In genomic region chr2:196607896-196608295, GRCh38 we compare ENCODE assay signal across 9 cellular contexts. TPM values are rescaled to one million over a fixed set of nuclear protein-coding genes. Genes with fewer than 3 reads are reported as not detected.
A peak's percentile ranks its signal among the peaks of the same experiment; 100 is the strongest.
DNase-seq lines count a peak whose midpoint lies in the region; FAIRE-seq and TF ChIP-seq lines count a peak whose summit lies in the region.
"Not testable (repeated sequence)": the region's sequence is repeated elsewhere in the genome, so short reads cannot be mapped to it uniquely, and the experiment has no call there.
"Had no signal": no experiment of that assay in that cellular context is flagged by ENCODE, and none has a peak within 500 bp of the region (broad histone marks: within the 10 kb centered on the region; RNA-seq: fewer than 3 reads in every experiment).

No MANE protein-coding gene starts in this region.

- not testable (repeated sequence) for H3K79me2 ChIP-seq in trophoblast cell (ENCODE audit: control insufficient read depth, insufficient read depth, low read length, poor library complexity)

- H2AK5ac ChIP-seq in trophoblast cell (ENCODE audit: low read length): not testable (repeated sequence)

- not testable (repeated sequence) for H3K79me1 ChIP-seq in trophoblast cell (ENCODE audit: low read length)

- H3K4me2 ChIP-seq in trophoblast cell (ENCODE audit: low read length): not testable (repeated sequence)

- H3K4me3 ChIP-seq in AG10803 (ENCODE audit: low read length); brain microvascular endothelial cell (ENCODE audit: low read depth, low read length); epithelial cell of esophagus (ENCODE audit: low read length); trophoblast cell (ENCODE audit: low read depth, low read length): not testable (repeated sequence)

- TF ChIP-seq CTCF in AG10803 (conservative IDR thresholded peaks at IDR 0.05; ENCODE audit: low read length); brain microvascular endothelial cell (IDR thresholded peaks at IDR 0.05; ENCODE audit: low read depth, low read length, missing control alignments); epithelial cell of esophagus (IDR thresholded peaks at IDR 0.05; ENCODE audit: insufficient read depth, low read depth, low read length, missing control alignments): not testable (repeated sequence)

- not testable (repeated sequence) for H3K27me3 ChIP-seq in brain microvascular endothelial cell (replicated peaks); trophoblast cell (ENCODE audit: insufficient read depth, low read length)

- H3K27ac ChIP-seq in brain microvascular endothelial cell; trophoblast cell (ENCODE audit: low read depth, low read length): not testable (repeated sequence)

- DNase-seq in AG10803 (ENCODE audit: low read depth): peak; percentile 53
- DNase-seq in H54 (ENCODE audit: insufficient read length, low spot score): not testable (repeated sequence)
- DNase-seq in LHCN-M2 (ENCODE audit: low read depth): peak; percentile 53
- peak; percentile 85 for DNase-seq in RPMI7951 (ENCODE audit: low read depth)
- peak; percentile 60 for DNase-seq in brain microvascular endothelial cell
- DNase-seq in epithelial cell of esophagus (ENCODE audit: low read depth): peak; percentile 72
- peak; percentile 22 for DNase-seq in glomerular visceral epithelial cell (ENCODE audit: extremely low spot score)
- DNase-seq in trophoblast cell: peak; percentile 60 to 66

- not testable (repeated sequence) for H2BK5ac ChIP-seq in trophoblast cell (ENCODE audit: low read depth, low read length, poor library complexity)

- H3K4me1 ChIP-seq in trophoblast cell (ENCODE audit: control insufficient read depth in 1 of 2, insufficient read depth in 2 of 2, low read length in 2 of 2): not testable (repeated sequence)

- H3K14ac ChIP-seq in trophoblast cell (ENCODE audit: low read length): not testable (repeated sequence)

- H4K91ac ChIP-seq in trophoblast cell (ENCODE audit: low read depth, low read length): not testable (repeated sequence)

- H3K9ac ChIP-seq in trophoblast cell (ENCODE audit: low read length): not testable (repeated sequence)

- not testable (repeated sequence) for H4K12ac ChIP-seq in trophoblast cell (ENCODE audit: low read depth, low read length)

- not testable (repeated sequence) for H3K9me3 ChIP-seq in trophoblast cell (ENCODE audit: insufficient read depth, low read depth, low read length)

- H2BK12ac ChIP-seq in trophoblast cell (ENCODE audit: low read length): not testable (repeated sequence)

- not testable (repeated sequence) for H3K23ac ChIP-seq in trophoblast cell (ENCODE audit: low read length)

- no CpG with 5 or more reads among the region's 5 CpGs for WGBS in trophoblast cell (ENCODE audit: extremely low coverage, insufficient coverage, insufficient read length)

- not testable (repeated sequence) for H3K4ac ChIP-seq in trophoblast cell (ENCODE audit: low read depth, low read length)

- peak; percentile 81 for FAIRE-seq in H54 (lab: Jason Lieb, UNC)

- TF ChIP-seq POLR2A in H54 (IDR thresholded peaks at IDR 0.05; ENCODE audit: low read depth, low read length): not testable (repeated sequence)

- H3K36me3 ChIP-seq in brain microvascular endothelial cell (replicated peaks); trophoblast cell (ENCODE audit: control insufficient read depth in 1 of 2, insufficient read depth in 2 of 2, low read length in 2 of 2): not testable (repeated sequence)

- H3K18ac ChIP-seq in trophoblast cell (ENCODE audit: low read length): not testable (repeated sequence)

- H2BK120ac ChIP-seq in trophoblast cell (ENCODE audit: insufficient read depth, low read length, poor library complexity): not testable (repeated sequence)

- in situ Hi-C loops in brain microvascular endothelial cell (cut with HindIII; ENCODE audit: low pct_ligation_motif_present, low sequenced_read_pairs): not testable (repeated sequence)

- not testable (repeated sequence) for H2AFZ ChIP-seq in trophoblast cell (ENCODE audit: insufficient read depth, low read length, poor library complexity)

- H4K8ac ChIP-seq in trophoblast cell (ENCODE audit: low read depth, low read length): not testable (repeated sequence)

RNA-seq across cellular contexts. Expression of gene HECW2, which starts 14.5 kb away (rescaled TPM):
- total RNA-seq in LHCN-M2 (2014; rRNA removed): 4.2 and 5.5 TPM in 2 replicates
- polyA plus RNA-seq in LHCN-M2 (2012): 3.1 TPM
- total RNA-seq in RPMI7951 (2014; rRNA removed; shearing (Covaris generic)): 9.7 and 11.4 TPM in 2 replicates
- polyA plus RNA-seq in trophoblast cell (2013): 5.5 and 6.3 TPM in 2 replicates
- polyA plus RNA-seq: CD8-positive, alpha-beta memory T cell had no signal

RNA-seq across cellular contexts. Expression of gene CCDC150, which starts 31.6 kb away (rescaled TPM):
- 10.2 and 11.3 TPM in 2 replicates for total RNA-seq in LHCN-M2 (2014; rRNA removed)
- polyA plus RNA-seq in LHCN-M2 (2012): 1.9 TPM
- 11.7 and 13.6 TPM in 2 replicates for total RNA-seq in RPMI7951 (2014; rRNA removed; shearing (Covaris generic))
- 7.1 and 7.3 TPM in 2 replicates for polyA plus RNA-seq in trophoblast cell (2013)
